25 cellular contexts compared by ENCODE assay signal in genomic region chr1:3103977-3104677, GRCh38. TPM values are rescaled to one million over a fixed set of nuclear protein-coding genes. Genes with fewer than 3 reads are reported as not detected.
DNase-seq lines count a peak whose midpoint lies in the region; ATAC-seq and TF ChIP-seq lines count a peak whose summit lies in the region.
"Had no signal": no experiment of that assay in that cellular context is flagged by ENCODE, and none has a peak within 500 bp of the region (broad histone marks: within the 10 kb centered on the region; RNA-seq: fewer than 3 reads in every experiment).

No MANE protein-coding gene starts in this region.

- H3K27ac ChIP-seq in caudate nucleus (ENCODE audit: low read depth, low read length) (peak overlapping the region; percentile 77), thyroid gland (peak overlapping the region in 1 of 3 donors; percentile 17)
- H3K27ac ChIP-seq: BLaER1, GM23248 had no signal

- H3K9me3 Mint-ChIP-seq in neural crest cell: no peaks in the 10 kb centered on the region
- H3K9me3 Mint-ChIP-seq in activated naive CD4-positive, alpha-beta T cell treated with anti-CD3 and anti-CD28 coated beads, Interleukin-2, amount 50 U/mL, for 72 hours: peaks cover 0 to 6% of the 10 kb centered on the region in 2 donors
- H3K9me3 Mint-ChIP-seq: CD4-positive, alpha-beta T cell had no signal

- intact Hi-C loops in thyroid gland (cut with DNase I): no loop called here

- no peak for ATAC-seq in activated naive CD4-positive, alpha-beta T cell treated with anti-CD3 and anti-CD28 coated beads, Interleukin-2, amount 50 U/mL, for 72 hours
- no peak for ATAC-seq in GM18870 (IDR thresholded peaks at IDR 0.05; ENCODE audit: unreplicated experiment)
- ATAC-seq: Panc1 had no signal

- peak overlapping the region; percentile 10 for H3K9ac ChIP-seq in NT2/D1 (ENCODE audit: insufficient read length, low read depth)
- H3K9ac ChIP-seq: BLaER1, GM23248, SK-N-SH had no signal

- TF ChIP-seq POLR2A in thyroid gland (IDR thresholded peaks at IDR 0.05): no peak

- peaks cover 12% of the 10 kb centered on the region; the same call in 1 of the 2 replicates for H3K9me3 ChIP-seq in NT2/D1 (ENCODE audit: insufficient read depth, low read length)
- H3K9me3 ChIP-seq in thyroid gland: no peaks in the 10 kb centered on the region
- H3K9me3 ChIP-seq: SK-N-SH had no signal

- peaks cover 40% of the 10 kb centered on the region for H3K4me1 Mint-ChIP-seq in neural crest cell

- no peak overlapping the region for H3K4me3 ChIP-seq in NT2/D1 (ENCODE audit: insufficient read length, low read depth)
- no peak overlapping the region for H3K4me3 ChIP-seq in thyroid gland (replicated peaks in 1 of 3)
- H3K4me3 ChIP-seq: BLaER1, GM23248 had no signal

- DNase-seq in NT2/D1 (ENCODE audit: low read depth, low spot score): no peak
- no peak for DNase-seq in caudate nucleus (lab: John Stamatoyannopoulos, UW)
- no peak for DNase-seq in neural crest cell (ENCODE audit: low read depth, low spot score)
- peak; percentile 36 to 42 for DNase-seq in thyroid gland
- DNase-seq in SW 1271 (lab: John Stamatoyannopoulos, UW): no peak
- DNase-seq in NCI-H526 treated with DMSO at 0.1 percent for 48 hours (lab: John Stamatoyannopoulos, UW): no peak
- no peak for DNase-seq in activated naive CD4-positive, alpha-beta T cell treated with anti-CD3 and anti-CD28 coated beads, Interleukin-2, amount 50 U/mL, for 72 hours (ENCODE audit: low spot score in 2 of 2)
- DNase-seq: ACHN; CD4-positive, alpha-beta T cell; COR-L47; DMS79 treated with DMSO at 0.1 percent for 48 hours; GM23248; MM.1S; NCI-H1048; NCI-H1436 treated with DMSO at 0.1 percent for 48 hours; NCI-H2029; NCI-H226; NCI-H510A treated with DMSO at 0.1 percent for 48 hours; NCI-H774; NK-92 treated with Interleukin-12 subunit alpha and Interleukin-12 subunit beta, amount 100 ng/mL, for 24 hours; SIG-M5; SK-N-SH had no signal

- H3K4me1 ChIP-seq in NT2/D1 (ENCODE audit: insufficient read depth, insufficient read length) (peaks cover 19% of the 10 kb centered on the region), thyroid gland (peaks cover 7 to 23% of the 10 kb centered on the region in 2 donors)

- no peaks in the 10 kb centered on the region for H3K36me3 ChIP-seq in NT2/D1 (ENCODE audit: insufficient read depth, insufficient read length, low read length)
- no peaks in the 10 kb centered on the region for H3K36me3 ChIP-seq in thyroid gland
- H3K36me3 ChIP-seq: BLaER1 had no signal

- no peak for TF ChIP-seq CTCF in neural crest cell (conservative IDR thresholded peaks at IDR 0.05)
- TF ChIP-seq CTCF in thyroid gland (IDR thresholded peaks at IDR 0.05): no peak

- H3K27me3 ChIP-seq in NT2/D1 (ENCODE audit: insufficient read depth, insufficient read length) (no peaks in the 10 kb centered on the region), thyroid gland (no peaks in the 10 kb centered on the region)

- WGBS in thyroid gland, 2 donors: 79 to 88% methylated on average over 13 to 15 of the region's 16 CpGs

- peaks cover 5% of the 10 kb centered on the region for H3K36me3 Mint-ChIP-seq in neural crest cell (ENCODE audit: low read depth)
- peaks cover 0 to 4% of the 10 kb centered on the region in 2 donors for H3K36me3 Mint-ChIP-seq in activated naive CD4-positive, alpha-beta T cell treated with anti-CD3 and anti-CD28 coated beads, Interleukin-2, amount 50 U/mL, for 72 hours

- H3K27ac Mint-ChIP-seq in neural crest cell (ENCODE audit: unreplicated experiment): no peak overlapping the region
- H3K27ac Mint-ChIP-seq in activated naive CD4-positive, alpha-beta T cell treated with anti-CD3 and anti-CD28 coated beads, Interleukin-2, amount 50 U/mL, for 72 hours: no peak overlapping the region
- H3K27ac Mint-ChIP-seq: CD4-positive, alpha-beta T cell had no signal

- peak overlapping the region; percentile 49 for H3K4me3 Mint-ChIP-seq in neural crest cell
- H3K4me3 Mint-ChIP-seq: CD4-positive, alpha-beta T cell had no signal

- H3K27me3 Mint-ChIP-seq in neural crest cell (ENCODE audit: low read depth): no peaks in the 10 kb centered on the region
- H3K27me3 Mint-ChIP-seq: CD4-positive, alpha-beta T cell had no signal

RNA-seq across cellular contexts. Expression of gene PRDM16, which starts 35.1 kb away (rescaled TPM):
- total RNA-seq in neural crest cell: 11.7 and 13.2 TPM in 2 replicates
- total RNA-seq in thyroid gland: 10 to 100 TPM; 15.7 to 54.3 (median 27.6) TPM
- under 1 TPM in 1 of 2 donors, not detected in 1; 0.25 TPM for total RNA-seq in activated naive CD4-positive, alpha-beta T cell treated with anti-CD3 and anti-CD28 coated beads, Interleukin-2, amount 50 U/mL, for 72 hours
- total RNA-seq: CD4-positive, alpha-beta T cell; GM23248 had no signal

Comparison
In these comparisons a context has a peak if more than half of its experiments do, and no peak if none do; other contexts are left out.
1. DNase-seq: peak in thyroid gland (2 of 2); none in NT2/D1 (single experiment), caudate nucleus (0 of 61), neural crest cell (single experiment), SW 1271 (0 of 2), NCI-H526 treated with DMSO at 0.1 percent for 48 hours (single experiment) and activated naive CD4-positive, alpha-beta T cell treated with anti-CD3 and anti-CD28 coated beads, Interleukin-2, amount 50 U/mL, for 72 hours (0 of 2).
2. RNA of gene PRDM16, which starts 35.1 kb away (total RNA-seq): 15.7 to 54.3 TPM in thyroid gland and 11.7 to 13.2 TPM in neural crest cell; 0.25 TPM in activated naive CD4-positive, alpha-beta T cell treated with anti-CD3 and anti-CD28 coated beads, Interleukin-2, amount 50 U/mL, for 72 hours; every median in the first group is over 10 times any median in the second.